ENCODE assay signal across 18 cellular contexts in genomic region chr6:121944361-121944760, GRCh38.
"Had no signal": no experiment of that assay in that cellular context is flagged by ENCODE, and none has a peak within 500 bp of the region (broad histone marks: within the 10 kb centered on the region; RNA-seq: fewer than 3 reads in every experiment).

No MANE protein-coding gene starts in this region.

- H3K4me3 ChIP-seq: body of pancreas, lung, thoracic aorta had no signal

- H3K4me1 ChIP-seq: body of pancreas, parathyroid adenoma had no signal

- H3K36me3 ChIP-seq: thoracic aorta had no signal

- ATAC-seq: activated T-helper 17 cell treated with anti-CD3 and anti-CD28 coated beads, Interleukin-2, amount 50 U/mL, for 72 hours; body of pancreas; effector memory CD8-positive, alpha-beta T cell; left colon; naive thymus-derived CD4-positive, alpha-beta T cell; stimulated activated naive CD8-positive, alpha-beta T cell treated with anti-CD3 and anti-CD28 coated beads, Interleukin-15, amount 100 ng/mL, for 72 hours had no signal

- H3K27ac ChIP-seq: body of pancreas, epithelial cell of prostate, parathyroid adenoma, thoracic aorta had no signal

- DNase-seq: activated CD4-positive, alpha-beta T cell treated with anti-CD3 and anti-CD28 coated beads, Interleukin-2, amount 10 ng/mL, durations not matched to agents 7 days and 5 days; activated CD4-positive, CD25-positive, alpha-beta regulatory T cell; activated CD8-positive, alpha-beta memory T cell treated with anti-CD3 and anti-CD28 coated beads for 24 hours; activated naive CD4-positive, alpha-beta T cell treated with anti-CD3 and anti-CD28 coated beads for 36 hours; body of pancreas; effector memory CD8-positive, alpha-beta T cell; head of caudate nucleus; left colon; naive thymus-derived CD4-positive, alpha-beta T cell; retina; stimulated activated CD4-positive, alpha-beta T cell treated with anti-CD3 and anti-CD28 coated beads, Interleukin-15, amount 100 ng/mL, for 24 hours; stimulated activated CD4-positive, alpha-beta T cell treated with anti-CD3 and anti-CD28 coated beads, Interleukin-4, amount 100 ng/mL, for 4 hours; stimulated activated naive CD8-positive, alpha-beta T cell treated with anti-CD3 and anti-CD28 coated beads, Interleukin-15, amount 100 ng/mL, for 72 hours had no signal

- H3K9me3 ChIP-seq: body of pancreas, thoracic aorta had no signal

- H3K27me3 ChIP-seq: body of pancreas had no signal
